In genomic region chr20:626579-626978, GRCh38 we compare ENCODE assay signal across 1 cellular context.
TF ChIP-seq lines count a peak whose summit lies in the region.

No MANE protein-coding gene starts in this region.

TF ChIP-seq in HepG2, 621 proteins besides CTCF, POLR2A, EP300 and RAD21:
- peak; percentile 53; the same call in 1 of the 2 replicates for TF ChIP-seq ATF7 (IDR thresholded peaks at IDR 0.05)
- TF ChIP-seq ATF7 (CRISPR knock-in tag; IDR thresholded peaks at IDR 0.05): no peak
- TF ChIP-seq ZFP36L1 (CRISPR knock-in tag; IDR thresholded peaks at IDR 0.05): no peak
- TF ChIP-seq ZNF382 (CRISPR knock-in tag; IDR thresholded peaks at IDR 0.05; ENCODE audit: borderline replicate concordance): no peak
- TF ChIP-seq ZSCAN9 (CRISPR knock-in tag; IDR thresholded peaks at IDR 0.05; ENCODE audit: borderline replicate concordance): no peak
